ENCODE assay signal across 1 cellular context in the genomic region with DNA sequence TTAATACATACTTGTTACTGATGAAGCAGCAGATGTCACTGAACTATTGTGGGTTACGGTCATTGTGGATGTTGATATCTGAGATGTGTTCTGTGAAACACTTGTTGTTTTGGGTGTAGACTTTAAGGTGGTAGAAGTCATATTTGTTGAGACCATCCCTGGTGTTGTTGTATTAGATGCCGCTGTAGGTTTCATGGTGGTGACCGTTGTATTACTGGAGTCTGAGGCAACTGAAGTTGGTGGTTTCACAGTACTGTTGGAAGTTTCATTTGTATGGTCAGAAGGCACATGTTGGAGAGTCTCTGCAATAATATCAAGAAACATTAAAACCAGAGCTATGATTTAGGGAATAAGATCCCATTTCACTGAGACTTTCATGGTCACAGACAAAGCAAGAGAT.
TF ChIP-seq lines count a peak whose summit lies in the region.

No MANE protein-coding gene starts in this region.

TF ChIP-seq in K562, 482 proteins besides CTCF, POLR2A, EP300 and RAD21:
- TF ChIP-seq BRF1 (IDR thresholded peaks at IDR 0.05; ENCODE audit: borderline replicate concordance, extremely low read depth, insufficient read length) (no peak), PHF8 (IDR thresholded peaks at IDR 0.05; ENCODE audit: borderline replicate concordance, low read length) (no peak), CBFB (CRISPR knock-in tag; IDR thresholded peaks at IDR 0.05) (no peak), POLR2B (IDR thresholded peaks at IDR 0.05; ENCODE audit: low read depth, partially characterized antibody) (no peak), POLR2H (tag; IDR thresholded peaks at IDR 0.05; ENCODE audit: low read depth) (no peak), ATF1 (CRISPR knock-in tag; IDR thresholded peaks at IDR 0.05) (no peak), ATF1 (tag; IDR thresholded peaks at IDR 0.05) (no peak), DNMT1 (IDR thresholded peaks at IDR 0.05) (no peak), HNRNPK (IDR thresholded peaks at IDR 0.05; ENCODE audit: low read depth, low read length, poor library complexity, severe bottlenecking) (no peak), SMARCC2 (IDR thresholded peaks at IDR 0.05; ENCODE audit: low read depth) (no peak), ZNF778 (CRISPR knock-in tag; IDR thresholded peaks at IDR 0.05) (no peak), CCNT2 (IDR thresholded peaks at IDR 0.05; ENCODE audit: borderline replicate concordance, extremely low read depth, insufficient read length, low read depth, low read length) (no peak), BHLHE40 (IDR thresholded peaks at IDR 0.05; ENCODE audit: low read length) (no peak), CHD1 (IDR thresholded peaks at IDR 0.05; ENCODE audit: low read length) (no peak), NFIC (IDR thresholded peaks at IDR 0.05) (no peak)
- TF ChIP-seq, protein P1, sequence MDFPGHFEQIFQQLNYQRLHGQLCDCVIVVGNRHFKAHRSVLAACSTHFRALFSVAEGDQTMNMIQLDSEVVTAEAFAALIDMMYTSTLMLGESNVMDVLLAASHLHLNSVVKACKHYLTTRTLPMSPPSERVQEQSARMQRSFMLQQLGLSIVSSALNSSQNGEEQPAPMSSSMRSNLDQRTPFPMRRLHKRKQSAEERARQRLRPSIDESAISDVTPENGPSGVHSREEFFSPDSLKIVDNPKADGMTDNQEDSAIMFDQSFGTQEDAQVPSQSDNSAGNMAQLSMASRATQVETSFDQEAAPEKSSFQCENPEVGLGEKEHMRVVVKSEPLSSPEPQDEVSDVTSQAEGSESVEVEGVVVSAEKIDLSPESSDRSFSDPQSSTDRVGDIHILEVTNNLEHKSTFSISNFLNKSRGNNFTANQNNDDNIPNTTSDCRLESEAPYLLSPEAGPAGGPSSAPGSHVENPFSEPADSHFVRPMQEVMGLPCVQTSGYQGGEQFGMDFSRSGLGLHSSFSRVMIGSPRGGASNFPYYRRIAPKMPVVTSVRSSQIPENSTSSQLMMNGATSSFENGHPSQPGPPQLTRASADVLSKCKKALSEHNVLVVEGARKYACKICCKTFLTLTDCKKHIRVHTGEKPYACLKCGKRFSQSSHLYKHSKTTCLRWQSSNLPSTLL (IDR thresholded peaks at IDR 0.05): no peak
- TF ChIP-seq, protein P2, sequence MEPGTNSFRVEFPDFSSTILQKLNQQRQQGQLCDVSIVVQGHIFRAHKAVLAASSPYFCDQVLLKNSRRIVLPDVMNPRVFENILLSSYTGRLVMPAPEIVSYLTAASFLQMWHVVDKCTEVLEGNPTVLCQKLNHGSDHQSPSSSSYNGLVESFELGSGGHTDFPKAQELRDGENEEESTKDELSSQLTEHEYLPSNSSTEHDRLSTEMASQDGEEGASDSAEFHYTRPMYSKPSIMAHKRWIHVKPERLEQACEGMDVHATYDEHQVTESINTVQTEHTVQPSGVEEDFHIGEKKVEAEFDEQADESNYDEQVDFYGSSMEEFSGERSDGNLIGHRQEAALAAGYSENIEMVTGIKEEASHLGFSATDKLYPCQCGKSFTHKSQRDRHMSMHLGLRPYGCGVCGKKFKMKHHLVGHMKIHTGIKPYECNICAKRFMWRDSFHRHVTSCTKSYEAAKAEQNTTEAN (CRISPR knock-in tag; IDR thresholded peaks at IDR 0.05): no peak
